In genomic region chr12:49951411-49952105, GRCh38 we compare ENCODE assay signal across 1 cellular context.
TF ChIP-seq lines count a peak whose summit lies in the region.

No MANE protein-coding gene starts in this region.

TF ChIP-seq in SK-N-SH, 30 proteins besides CTCF, POLR2A, EP300 and RAD21:
- TF ChIP-seq POLR2AphosphoS5 (IDR thresholded peaks at IDR 0.05; ENCODE audit: low read depth, low read length) (no peak), ELF1 (IDR thresholded peaks at IDR 0.05) (no peak), JUND (IDR thresholded peaks at IDR 0.05) (no peak), RXRA (IDR thresholded peaks at IDR 0.05; ENCODE audit: borderline replicate concordance, low read depth) (no peak), FOXM1 (IDR thresholded peaks at IDR 0.05; ENCODE audit: low read depth) (no peak), NRF1 (IDR thresholded peaks at IDR 0.05; ENCODE audit: low read depth, low read length) (no peak), PBX3 (IDR thresholded peaks at IDR 0.05) (no peak), YY1 (IDR thresholded peaks at IDR 0.05; ENCODE audit: low read depth) (no peak), TEAD4 (IDR thresholded peaks at IDR 0.05; ENCODE audit: borderline replicate concordance, insufficient read depth) (no peak)
- TF ChIP-seq, protein P1, sequence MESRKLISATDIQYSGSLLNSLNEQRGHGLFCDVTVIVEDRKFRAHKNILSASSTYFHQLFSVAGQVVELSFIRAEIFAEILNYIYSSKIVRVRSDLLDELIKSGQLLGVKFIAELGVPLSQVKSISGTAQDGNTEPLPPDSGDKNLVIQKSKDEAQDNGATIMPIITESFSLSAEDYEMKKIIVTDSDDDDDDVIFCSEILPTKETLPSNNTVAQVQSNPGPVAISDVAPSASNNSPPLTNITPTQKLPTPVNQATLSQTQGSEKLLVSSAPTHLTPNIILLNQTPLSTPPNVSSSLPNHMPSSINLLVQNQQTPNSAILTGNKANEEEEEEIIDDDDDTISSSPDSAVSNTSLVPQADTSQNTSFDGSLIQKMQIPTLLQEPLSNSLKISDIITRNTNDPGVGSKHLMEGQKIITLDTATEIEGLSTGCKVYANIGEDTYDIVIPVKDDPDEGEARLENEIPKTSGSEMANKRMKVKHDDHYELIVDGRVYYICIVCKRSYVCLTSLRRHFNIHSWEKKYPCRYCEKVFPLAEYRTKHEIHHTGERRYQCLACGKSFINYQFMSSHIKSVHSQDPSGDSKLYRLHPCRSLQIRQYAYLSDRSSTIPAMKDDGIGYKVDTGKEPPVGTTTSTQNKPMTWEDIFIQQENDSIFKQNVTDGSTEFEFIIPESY (IDR thresholded peaks at IDR 0.05; ENCODE audit: borderline replicate concordance, low read depth), result no peak
TF ChIP-seq in SK-N-SH: peak in this region for 0.
